ENCODE assay signal across 8 cellular contexts in the genomic region with DNA sequence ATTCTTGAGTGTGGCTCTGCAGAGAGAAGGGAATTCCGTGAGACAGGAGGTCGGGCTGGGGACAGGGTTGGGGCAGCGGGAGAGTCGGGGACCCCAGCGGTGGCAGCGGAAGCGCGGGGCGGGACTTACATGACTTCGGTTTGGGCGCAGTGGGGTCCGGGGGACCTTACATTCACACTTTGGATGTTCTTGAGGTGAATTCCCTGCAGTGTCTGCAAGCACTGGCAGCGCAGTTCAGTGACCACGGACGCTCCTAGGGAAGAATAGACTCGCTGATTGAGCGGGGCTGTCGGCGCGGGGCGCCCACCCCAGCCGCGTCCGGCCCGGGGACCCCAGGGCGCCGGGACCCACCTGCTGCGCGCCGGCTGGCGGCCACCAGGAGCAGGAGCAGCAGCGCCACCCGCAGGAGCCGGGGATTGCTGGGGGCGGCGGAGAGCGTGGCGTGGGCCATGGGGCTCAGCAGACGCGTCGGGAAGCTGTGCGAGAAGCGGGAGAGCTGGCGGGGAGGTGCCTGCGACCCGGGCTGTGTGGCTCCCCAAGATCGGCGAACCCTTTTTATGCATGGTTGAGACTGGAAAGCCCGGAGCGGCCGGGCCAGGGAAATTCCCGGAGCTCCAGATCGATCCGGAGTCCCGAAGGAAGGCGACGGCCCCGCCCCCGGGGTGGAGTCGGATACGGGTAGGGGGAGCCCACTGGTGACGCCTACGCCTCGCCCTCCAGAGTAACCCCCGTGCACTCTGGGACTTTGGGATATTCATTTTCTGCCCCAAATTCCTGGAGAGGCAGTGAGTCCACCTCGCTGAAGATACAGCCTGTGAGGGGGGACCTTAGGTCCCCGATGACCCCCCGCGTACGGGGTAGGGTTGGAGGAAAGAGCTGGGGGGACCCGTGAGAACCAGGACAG. TPM values are rescaled to one million over a fixed set of nuclear protein-coding genes. Genes with fewer than 3 reads are reported as not detected.
A peak's percentile ranks its signal among the peaks of the same experiment; 100 is the strongest.
DNase-seq lines count a peak whose midpoint lies in the region; ATAC-seq, FAIRE-seq and TF ChIP-seq lines count a peak whose summit lies in the region.

A gene (minus strand): TSS at position 529 of the 904 bp plus-strand sequence. CDS start 78 bp downstream, at position 451.

- no peak within 1 kb of the TSS for H3K27ac ChIP-seq in HepG2 (ENCODE audit: extremely low read length, insufficient read depth, low read length)

- peaks cover 12% of the 10 kb centered on the region for H3K4me1 Mint-ChIP-seq in T-helper 17 cell

- TF ChIP-seq EP300 in HepG2 (IDR thresholded peaks at IDR 0.05; ENCODE audit: low read depth in 2 of 2, low read length in 2 of 2), result no peak
- TF ChIP-seq EP300 in HepG2 (CRISPR knock-in tag; IDR thresholded peaks at IDR 0.05; ENCODE audit: borderline replicate concordance), result no peak

- H3K9me3 ChIP-seq in T-helper 17 cell (ENCODE audit: control insufficient read depth, low read length, poor library complexity, severe bottlenecking), result no peaks in the 10 kb centered on the region
- no peaks in the 10 kb centered on the region for H3K9me3 ChIP-seq in HepG2 (ENCODE audit: low read length)

- no TSS peak for BruUV-seq in HepG2 (replicated peaks; lab: Mats Ljungman, UMichigan)

- CTCF ChIA-PET in BJ (lab: Yijun Ruan, JAX), result interaction anchor here (0.7 to 1.9 kb wide), 14 partner anchors 8 to 449 kb away, joined by 3 to 7 read pairs (median 4); no protein-coding TSS in a partner anchor
- CTCF ChIA-PET in HepG2 (lab: Yijun Ruan, JAX; ENCODE audit: low intra/inter-chr PET ratio, low total read pairs), result no interaction called here

- peak within 1 kb of the TSS; percentile 67 for H3K4me2 ChIP-seq in HepG2 (ENCODE audit: low read depth, low read length)

- FAIRE-seq in HepG2 (lab: Jason Lieb, UNC), result no peak

- WGBS in HepG2 (ENCODE audit: low lambda C conversion rate), result 16% methylated on average over 20 of the region's 71 CpGs

- H3K27me3 Mint-ChIP-seq in T-helper 17 cell, result peaks cover 63% of the 10 kb centered on the region

- H3K4me3 ChIP-seq in BJ (ENCODE audit: low read depth, low read length), result peak within 1 kb of the TSS; percentile 51
- peak within 1 kb of the TSS; percentile 10 to 62 (median 43); a peak in 4 of 6 replicates for H3K4me3 ChIP-seq in HepG2 (replicated peaks in 1 of 3; ENCODE audit: insufficient read depth in 1 of 3, low read depth in 2 of 3, low read length in 3 of 3)

- TF ChIP-seq CTCF in BJ (IDR thresholded peaks at IDR 0.05; ENCODE audit: insufficient read depth, low read depth, low read length) (peak; percentile 38; the same call in 1 of the 2 replicates), HepG2 (CRISPR knock-in tag; IDR thresholded peaks at IDR 0.05) (peak; percentile 48)

- POLR2A ChIA-PET in BJ (lab: Charles Lee), result interaction anchor here (0.9 kb wide), 1 partner anchor 60 kb away, joined by 4 read pairs; no protein-coding TSS in a partner anchor
- POLR2A ChIA-PET in HepG2 (lab: Yijun Ruan, JAX), result no interaction called here

- H3K36me3 Mint-ChIP-seq in T-helper 17 cell (ENCODE audit: low read depth), result peaks cover 2% of the 10 kb centered on the region

- no peaks in the 10 kb centered on the region for H3K79me2 ChIP-seq in HepG2 (ENCODE audit: insufficient read depth, low read length)

- intact Hi-C loops in HepG2 (cut with micrococcal nuclease; ENCODE audit: unreplicated experiment), result loop anchor here (5.0 kb wide), 2 partner anchors 94 to 311 kb away; no protein-coding TSS in a partner anchor

- no peak within 1 kb of the TSS for H2AFZ ChIP-seq in HepG2 (ENCODE audit: low read length)

- H3K27me3 ChIP-seq in BJ (ENCODE audit: control insufficient read depth, insufficient read depth, low read length), result no peaks in the 10 kb centered on the region
- H3K27me3 ChIP-seq in HepG2 (ENCODE audit: control insufficient read depth in 1 of 2, insufficient read depth in 2 of 2, low read length in 2 of 2), result peaks cover 4 to 26% of the 10 kb centered on the region in 2 experiments

- H3K36me3 ChIP-seq in BJ (ENCODE audit: control insufficient read depth, insufficient read depth, low read length), result no peaks in the 10 kb centered on the region
- no peaks in the 10 kb centered on the region for H3K36me3 ChIP-seq in HepG2 (replicated peaks in 1 of 2; ENCODE audit: control insufficient read depth in 1 of 2, insufficient read depth in 2 of 2, low read length in 2 of 2)

- H3K4me3 Mint-ChIP-seq in T-helper 17 cell, result peak within 1 kb of the TSS; percentile 90

- H4K20me1 ChIP-seq in HepG2 (ENCODE audit: insufficient read depth, low read length), result no peaks in the 10 kb centered on the region

- TF ChIP-seq RAD21 in HepG2 (CRISPR knock-in tag; IDR thresholded peaks at IDR 0.05), result no peak

- in situ Hi-C loops in HepG2 (cut with HindIII; ENCODE audit: extremely low pct_ligation_motif_present, low pct_unique_long_range_greater_than_20kb), result no loop called here

- no peak within 1 kb of the TSS for H3K27ac Mint-ChIP-seq in T-helper 17 cell

- DNase-seq in BJ (ENCODE audit: low read depth) (no peak), T-helper 17 cell (peak in 1 of 3 donors; percentile 5), HepG2 (ENCODE audit: low spot score) (no peak)
- peak; percentile 22 for DNase-seq in effector CD8-positive, alpha-beta T cell (lab: John Stamatoyannopoulos, UW)
- peak; percentile 41 for DNase-seq in stimulated activated naive CD8-positive, alpha-beta T cell treated with anti-CD3 and anti-CD28 coated beads, Interleukin-15, Interleukin-2, amounts not matched to agents 100 U/mL and 50 U/mL, for 24 hours

- peaks cover 15% of the 10 kb centered on the region for H3K4me1 ChIP-seq in HepG2 (ENCODE audit: insufficient read depth, low read length)

- H3K9ac ChIP-seq in HepG2 (ENCODE audit: insufficient read depth, low read depth, low read length), result no peak within 1 kb of the TSS

- no peak for TF ChIP-seq POLR2A in HepG2 (IDR thresholded peaks at IDR 0.05; ENCODE audit: insufficient read depth in 1 of 2, low read depth in 2 of 2, low read length in 2 of 2)

- ATAC-seq in GM18517 (IDR thresholded peaks at IDR 0.05; ENCODE audit: unreplicated experiment) (peak; percentile 55), HG03175 (IDR thresholded peaks at IDR 0.05; ENCODE audit: unreplicated experiment) (peak; percentile 43), T-helper 17 cell (peak; percentile 33), HepG2 (peak; percentile 90), HG03439 (IDR thresholded peaks at IDR 0.05; ENCODE audit: unreplicated experiment) (no peak)
- ATAC-seq in stimulated activated naive CD8-positive, alpha-beta T cell treated with anti-CD3 and anti-CD28 coated beads, Interleukin-15, Interleukin-2, amounts not matched to agents 100 U/mL and 50 U/mL, for 24 hours, result peak; percentile 68

TF ChIP-seq in HepG2, 621 proteins besides CTCF, POLR2A, EP300 and RAD21:
- no peak for TF ChIP-seq ZNF737 (CRISPR knock-in tag; IDR thresholded peaks at IDR 0.05; ENCODE audit: borderline replicate concordance)
- TF ChIP-seq HNRNPLL (IDR thresholded peaks at IDR 0.05; ENCODE audit: low read depth, low read length, poor library complexity, severe bottlenecking), result peak; percentile 17
- peak; percentile 26; the same call in 1 of the 2 replicates for TF ChIP-seq ZMYM4 (CRISPR knock-in tag; IDR thresholded peaks at IDR 0.05)
- TF ChIP-seq, protein P1, sequence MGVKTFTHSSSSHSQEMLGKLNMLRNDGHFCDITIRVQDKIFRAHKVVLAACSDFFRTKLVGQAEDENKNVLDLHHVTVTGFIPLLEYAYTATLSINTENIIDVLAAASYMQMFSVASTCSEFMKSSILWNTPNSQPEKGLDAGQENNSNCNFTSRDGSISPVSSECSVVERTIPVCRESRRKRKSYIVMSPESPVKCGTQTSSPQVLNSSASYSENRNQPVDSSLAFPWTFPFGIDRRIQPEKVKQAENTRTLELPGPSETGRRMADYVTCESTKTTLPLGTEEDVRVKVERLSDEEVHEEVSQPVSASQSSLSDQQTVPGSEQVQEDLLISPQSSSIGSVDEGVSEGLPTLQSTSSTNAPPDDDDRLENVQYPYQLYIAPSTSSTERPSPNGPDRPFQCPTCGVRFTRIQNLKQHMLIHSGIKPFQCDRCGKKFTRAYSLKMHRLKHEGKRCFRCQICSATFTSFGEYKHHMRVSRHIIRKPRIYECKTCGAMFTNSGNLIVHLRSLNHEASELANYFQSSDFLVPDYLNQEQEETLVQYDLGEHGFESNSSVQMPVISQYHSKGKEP (CRISPR knock-in tag; IDR thresholded peaks at IDR 0.05), result no peak
- TF ChIP-seq ZIK1 (CRISPR knock-in tag; IDR thresholded peaks at IDR 0.05; ENCODE audit: borderline replicate concordance, low read depth), result no peak

RNA-seq across cellular contexts. Expression of the gene that starts here (rescaled TPM):
- polyA plus RNA-seq in BJ (2011; rRNA removed) (0.18 and 0.47 TPM in 2 replicates), HepG2 (2011; rRNA removed) (not detected in 2 replicates)
- polyA minus RNA-seq in BJ (2011; rRNA and poly(A)+ RNA removed), result 0.14 and 0.62 TPM in 2 replicates
- total RNA-seq in T-helper 17 cell (1 to 10 TPM; 1.3 to 1.5 TPM), HepG2 (2016; rRNA removed; fragmentation: Illumina TruSeq; extraction: Trizol) (0.13 TPM in 1 of 2 replicates, not detected in the other)
- total RNA-seq in HepG2 (2016; cell fraction: cytosol; rRNA removed; fragmentation: Illumina TruSeq; extraction: Trizol; ENCODE audit: low read depth), result not detected in 2 replicates
- total RNA-seq in HepG2 (2016; cell fraction: insoluble cytoplasmic fraction; rRNA removed; fragmentation: Illumina TruSeq; extraction: Trizol), result 0.24 TPM in 1 of 2 replicates, not detected in the other
- total RNA-seq in HepG2 (2016; cell fraction: membrane; rRNA removed; fragmentation: Illumina TruSeq; extraction: Trizol), result not detected in 2 replicates
- total RNA-seq in HepG2 (2016; cell fraction: nucleus; rRNA removed; fragmentation: Illumina TruSeq; extraction: Trizol), result 0.38 TPM in 1 of 2 replicates, not detected in the other
- not detected in 2 replicates for polyA plus RNA-seq in HepG2 (2011; cell fraction: cytosol; rRNA removed)
- polyA plus RNA-seq in HepG2 (2011; cell fraction: nucleus; rRNA removed), result not detected in 2 replicates
- not detected in 2 replicates for polyA plus RNA-seq in HepG2 (2012)
- polyA plus RNA-seq in HepG2 (2016; cell fraction: cytosol; fragmentation: Illumina TruSeq; extraction: Trizol; ENCODE audit: low read depth), result not detected in 2 replicates
- 0.22 TPM in 1 of 2 replicates, not detected in the other for polyA plus RNA-seq in HepG2 (2016; cell fraction: insoluble cytoplasmic fraction; fragmentation: Illumina TruSeq; extraction: Trizol; ENCODE audit: low read depth)
- 0.24 TPM in 1 of 2 replicates, not detected in the other for polyA plus RNA-seq in HepG2 (2016; cell fraction: membrane; fragmentation: Illumina TruSeq; extraction: Trizol; ENCODE audit: low read depth)
- polyA plus RNA-seq in HepG2 (2016; cell fraction: nucleus; fragmentation: Illumina TruSeq; extraction: Trizol; ENCODE audit: insufficient read depth, low read depth), result 0.53 and 1.3 TPM in 2 replicates
- 0.89 TPM in 1 of 2 replicates, not detected in the other for polyA minus RNA-seq in HepG2 (2011; rRNA and poly(A)+ RNA removed; ENCODE audit: low replicate concordance)
- polyA minus RNA-seq in HepG2 (2011; cell fraction: cytosol; rRNA and poly(A)+ RNA removed), result not detected in 2 replicates
- polyA minus RNA-seq in HepG2 (2011; cell fraction: nucleus; rRNA and poly(A)+ RNA removed), result not detected in 2 replicates

Comparison
In these comparisons a context has a peak if more than half of its experiments do, and no peak if none do; other contexts are left out.
1. DNase-seq: peak in effector CD8-positive, alpha-beta T cell (single experiment) and stimulated activated naive CD8-positive, alpha-beta T cell treated with anti-CD3 and anti-CD28 coated beads, Interleukin-15, Interleukin-2, amounts not matched to agents 100 U/mL and 50 U/mL, for 24 hours (single experiment); none in BJ (single experiment) and HepG2 (single experiment).